In genomic region chrX:119468186-119468929, GRCh38 we compare ENCODE assay signal across 1 cellular context.
A peak's percentile ranks its signal among the peaks of the same experiment; 100 is the strongest.
TF ChIP-seq lines count a peak whose summit lies in the region.

Gene SLC25A5, plus strand, starts transcription at chrX:119468444. Its CDS starts 72 bp downstream, at chrX:119468516.

TF ChIP-seq in HepG2, 621 proteins besides CTCF, POLR2A, EP300 and RAD21 (continued from another document and continues in another):
- TF ChIP-seq ZNF281 (CRISPR knock-in tag; IDR thresholded peaks at IDR 0.05; ENCODE audit: borderline replicate concordance) (no peak), MYNN (CRISPR knock-in tag; IDR thresholded peaks at IDR 0.05; ENCODE audit: low read depth) (no peak), MTA1 (CRISPR knock-in tag; IDR thresholded peaks at IDR 0.05; ENCODE audit: borderline replicate concordance) (0 out of 2 replicates have a peak, but pooled peaks have one; percentile 1), IRF9 (CRISPR knock-in tag; IDR thresholded peaks at IDR 0.05; ENCODE audit: borderline replicate concordance) (0 out of 2 replicates have a peak, but pooled peaks have one; percentile 25), ZSCAN12 (CRISPR knock-in tag; IDR thresholded peaks at IDR 0.05) (no peak), ZNF598 (CRISPR knock-in tag; IDR thresholded peaks at IDR 0.05; ENCODE audit: borderline replicate concordance) (no peak), KLF12 (CRISPR knock-in tag; IDR thresholded peaks at IDR 0.05; ENCODE audit: borderline replicate concordance) (no peak), MED1 (CRISPR knock-in tag; IDR thresholded peaks at IDR 0.05) (peak; percentile 52), ZNF543 (CRISPR knock-in tag; IDR thresholded peaks at IDR 0.05) (0 out of 2 replicates have a peak, but pooled peaks have one; percentile 51), PAWR (CRISPR knock-in tag; IDR thresholded peaks at IDR 0.05; ENCODE audit: borderline replicate concordance) (no peak), KAT8 (CRISPR knock-in tag; IDR thresholded peaks at IDR 0.05) (peak; percentile 41), SRSF9 (IDR thresholded peaks at IDR 0.05; ENCODE audit: borderline replicate concordance, insufficient read depth, low read depth, low read length, poor library complexity, severe bottlenecking) (no peak), DRAP1 (CRISPR knock-in tag; IDR thresholded peaks at IDR 0.05) (peak; percentile 93), MEIS1 (CRISPR knock-in tag; IDR thresholded peaks at IDR 0.05; ENCODE audit: borderline replicate concordance) (no peak), MXD1 (CRISPR knock-in tag; IDR thresholded peaks at IDR 0.05) (no peak), ZNF83 (CRISPR knock-in tag; IDR thresholded peaks at IDR 0.05; ENCODE audit: borderline replicate concordance) (no peak), SAFB2 (CRISPR knock-in tag; IDR thresholded peaks at IDR 0.05; ENCODE audit: borderline replicate concordance, low read depth) (no peak), PLSCR1 (CRISPR knock-in tag; IDR thresholded peaks at IDR 0.05; ENCODE audit: borderline replicate concordance) (no peak), FOXP4 (CRISPR knock-in tag; IDR thresholded peaks at IDR 0.05) (no peak), ONECUT2 (CRISPR knock-in tag; IDR thresholded peaks at IDR 0.05) (no peak), ZBTB40 (IDR thresholded peaks at IDR 0.05) (no peak), ZBTB40 (CRISPR knock-in tag; IDR thresholded peaks at IDR 0.05) (peak; percentile 8), FUBP1 (CRISPR knock-in tag; IDR thresholded peaks at IDR 0.05; ENCODE audit: borderline replicate concordance) (no peak), MYC (CRISPR knock-in tag; IDR thresholded peaks at IDR 0.05; ENCODE audit: borderline replicate concordance) (peak; percentile 23; the same call in 1 of the 2 replicates), CHCHD3 (CRISPR knock-in tag; IDR thresholded peaks at IDR 0.05) (no peak), RXRA (CRISPR knock-in tag; IDR thresholded peaks at IDR 0.05) (0 out of 2 replicates have a peak, but pooled peaks have one; percentile 1), ZNF644 (CRISPR knock-in tag; IDR thresholded peaks at IDR 0.05; ENCODE audit: low read depth) (no peak), ZNF367 (CRISPR knock-in tag; IDR thresholded peaks at IDR 0.05; ENCODE audit: borderline replicate concordance) (no peak), CBFB (CRISPR knock-in tag; IDR thresholded peaks at IDR 0.05) (no peak), ZEB1 (IDR thresholded peaks at IDR 0.05; ENCODE audit: insufficient replicate concordance, low read depth) (no peak), ZNF274 (CRISPR knock-in tag; IDR thresholded peaks at IDR 0.05) (peak; percentile 49; the same call in 1 of the 2 replicates), ZBTB2 (CRISPR knock-in tag; IDR thresholded peaks at IDR 0.05; ENCODE audit: low read depth) (0 out of 2 replicates have a peak, but pooled peaks have one; percentile 34), ZNF180 (CRISPR knock-in tag; IDR thresholded peaks at IDR 0.05; ENCODE audit: borderline replicate concordance, low read depth) (no peak), ZUFSP (CRISPR knock-in tag; IDR thresholded peaks at IDR 0.05; ENCODE audit: borderline replicate concordance) (no peak), PHF20 (CRISPR knock-in tag; IDR thresholded peaks at IDR 0.05) (0 out of 2 replicates have a peak, but pooled peaks have one; percentile 11), MIXL1 (CRISPR knock-in tag; IDR thresholded peaks at IDR 0.05) (no peak)
